Comparison of ENCODE assay signal across 1 cellular context in the genomic region with DNA sequence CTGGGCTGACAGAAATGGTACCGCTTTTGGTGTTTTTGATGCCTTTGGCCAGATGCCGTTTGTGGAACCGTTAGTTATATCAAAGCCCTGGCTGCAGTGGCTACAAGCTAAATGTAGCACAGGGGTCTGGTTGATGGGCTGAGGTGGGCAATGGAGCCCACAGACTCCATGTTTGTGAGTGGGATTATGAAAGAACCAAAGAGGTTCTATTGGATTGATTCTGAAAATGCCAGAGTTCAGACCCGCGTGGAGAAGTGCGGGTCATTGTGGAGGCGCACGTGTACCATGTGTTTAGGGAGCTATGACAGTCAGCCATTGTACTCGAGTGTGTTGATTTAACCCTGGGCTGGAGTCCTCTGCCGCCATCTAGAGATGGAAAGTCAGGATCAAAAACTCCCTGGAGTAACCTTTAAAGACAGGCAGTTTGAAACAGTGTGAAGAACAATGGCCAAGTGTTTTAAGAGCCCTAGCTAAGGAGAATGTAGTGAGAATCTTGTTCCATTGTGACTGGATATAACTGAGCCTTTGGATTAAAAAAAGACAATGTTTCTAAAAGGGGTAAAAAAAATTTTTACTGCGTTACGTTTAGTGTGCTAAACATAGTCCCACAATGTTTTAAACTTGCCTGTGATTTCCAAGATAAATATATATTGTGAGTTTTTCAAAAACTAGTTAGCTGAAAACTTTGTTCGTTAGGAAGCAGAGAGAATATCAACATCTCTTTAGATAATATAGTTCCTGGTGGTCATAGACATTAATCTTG.
A peak's percentile ranks its signal among the peaks of the same experiment; 100 is the strongest.
TF ChIP-seq lines count a peak whose summit lies in the region.

No MANE protein-coding gene starts in this region.

TF ChIP-seq in WTC11, 78 proteins besides CTCF, POLR2A, EP300 and RAD21 (continued from another document):
- TF ChIP-seq FOXP1 (CRISPR knock-in tag; IDR thresholded peaks at IDR 0.05; ENCODE audit: borderline replicate concordance) (no peak), TEAD4 (CRISPR knock-in tag; IDR thresholded peaks at IDR 0.05) (no peak), ATF1 (CRISPR knock-in tag; IDR thresholded peaks at IDR 0.05) (no peak), ZNF317 (CRISPR knock-in tag; IDR thresholded peaks at IDR 0.05; ENCODE audit: borderline replicate concordance, low read depth) (0 out of 2 replicates have a peak, but pooled peaks have one; percentile 40), NFE2L1 (CRISPR knock-in tag; IDR thresholded peaks at IDR 0.05) (no peak), SMAD3 (CRISPR knock-in tag; IDR thresholded peaks at IDR 0.05; ENCODE audit: borderline replicate concordance) (peak; percentile 31; the same call in 1 of the 2 replicates), TCF7 (CRISPR knock-in tag; IDR thresholded peaks at IDR 0.05; ENCODE audit: low read depth) (no peak), FOXK1 (CRISPR knock-in tag; IDR thresholded peaks at IDR 0.05) (0 out of 2 replicates have a peak, but pooled peaks have one; percentile 44), SMAD4 (CRISPR knock-in tag; IDR thresholded peaks at IDR 0.05) (no peak), NFATC4 (CRISPR knock-in tag; IDR thresholded peaks at IDR 0.05) (no peak), GRHL2 (CRISPR knock-in tag; IDR thresholded peaks at IDR 0.05; ENCODE audit: insufficient replicate concordance, severe bottlenecking) (no peak)
- TF ChIP-seq, protein P1, sequence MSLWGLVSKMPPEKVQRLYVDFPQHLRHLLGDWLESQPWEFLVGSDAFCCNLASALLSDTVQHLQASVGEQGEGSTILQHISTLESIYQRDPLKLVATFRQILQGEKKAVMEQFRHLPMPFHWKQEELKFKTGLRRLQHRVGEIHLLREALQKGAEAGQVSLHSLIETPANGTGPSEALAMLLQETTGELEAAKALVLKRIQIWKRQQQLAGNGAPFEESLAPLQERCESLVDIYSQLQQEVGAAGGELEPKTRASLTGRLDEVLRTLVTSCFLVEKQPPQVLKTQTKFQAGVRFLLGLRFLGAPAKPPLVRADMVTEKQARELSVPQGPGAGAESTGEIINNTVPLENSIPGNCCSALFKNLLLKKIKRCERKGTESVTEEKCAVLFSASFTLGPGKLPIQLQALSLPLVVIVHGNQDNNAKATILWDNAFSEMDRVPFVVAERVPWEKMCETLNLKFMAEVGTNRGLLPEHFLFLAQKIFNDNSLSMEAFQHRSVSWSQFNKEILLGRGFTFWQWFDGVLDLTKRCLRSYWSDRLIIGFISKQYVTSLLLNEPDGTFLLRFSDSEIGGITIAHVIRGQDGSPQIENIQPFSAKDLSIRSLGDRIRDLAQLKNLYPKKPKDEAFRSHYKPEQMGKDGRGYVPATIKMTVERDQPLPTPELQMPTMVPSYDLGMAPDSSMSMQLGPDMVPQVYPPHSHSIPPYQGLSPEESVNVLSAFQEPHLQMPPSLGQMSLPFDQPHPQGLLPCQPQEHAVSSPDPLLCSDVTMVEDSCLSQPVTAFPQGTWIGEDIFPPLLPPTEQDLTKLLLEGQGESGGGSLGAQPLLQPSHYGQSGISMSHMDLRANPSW (CRISPR knock-in tag; conservative IDR thresholded peaks at IDR 0.05; ENCODE audit: low read depth): no peak
- TF ChIP-seq, protein P2, sequence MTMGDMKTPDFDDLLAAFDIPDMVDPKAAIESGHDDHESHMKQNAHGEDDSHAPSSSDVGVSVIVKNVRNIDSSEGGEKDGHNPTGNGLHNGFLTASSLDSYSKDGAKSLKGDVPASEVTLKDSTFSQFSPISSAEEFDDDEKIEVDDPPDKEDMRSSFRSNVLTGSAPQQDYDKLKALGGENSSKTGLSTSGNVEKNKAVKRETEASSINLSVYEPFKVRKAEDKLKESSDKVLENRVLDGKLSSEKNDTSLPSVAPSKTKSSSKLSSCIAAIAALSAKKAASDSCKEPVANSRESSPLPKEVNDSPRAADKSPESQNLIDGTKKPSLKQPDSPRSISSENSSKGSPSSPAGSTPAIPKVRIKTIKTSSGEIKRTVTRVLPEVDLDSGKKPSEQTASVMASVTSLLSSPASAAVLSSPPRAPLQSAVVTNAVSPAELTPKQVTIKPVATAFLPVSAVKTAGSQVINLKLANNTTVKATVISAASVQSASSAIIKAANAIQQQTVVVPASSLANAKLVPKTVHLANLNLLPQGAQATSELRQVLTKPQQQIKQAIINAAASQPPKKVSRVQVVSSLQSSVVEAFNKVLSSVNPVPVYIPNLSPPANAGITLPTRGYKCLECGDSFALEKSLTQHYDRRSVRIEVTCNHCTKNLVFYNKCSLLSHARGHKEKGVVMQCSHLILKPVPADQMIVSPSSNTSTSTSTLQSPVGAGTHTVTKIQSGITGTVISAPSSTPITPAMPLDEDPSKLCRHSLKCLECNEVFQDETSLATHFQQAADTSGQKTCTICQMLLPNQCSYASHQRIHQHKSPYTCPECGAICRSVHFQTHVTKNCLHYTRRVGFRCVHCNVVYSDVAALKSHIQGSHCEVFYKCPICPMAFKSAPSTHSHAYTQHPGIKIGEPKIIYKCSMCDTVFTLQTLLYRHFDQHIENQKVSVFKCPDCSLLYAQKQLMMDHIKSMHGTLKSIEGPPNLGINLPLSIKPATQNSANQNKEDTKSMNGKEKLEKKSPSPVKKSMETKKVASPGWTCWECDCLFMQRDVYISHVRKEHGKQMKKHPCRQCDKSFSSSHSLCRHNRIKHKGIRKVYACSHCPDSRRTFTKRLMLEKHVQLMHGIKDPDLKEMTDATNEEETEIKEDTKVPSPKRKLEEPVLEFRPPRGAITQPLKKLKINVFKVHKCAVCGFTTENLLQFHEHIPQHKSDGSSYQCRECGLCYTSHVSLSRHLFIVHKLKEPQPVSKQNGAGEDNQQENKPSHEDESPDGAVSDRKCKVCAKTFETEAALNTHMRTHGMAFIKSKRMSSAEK (CRISPR knock-in tag; IDR thresholded peaks at IDR 0.05; ENCODE audit: borderline replicate concordance): no peak
- TF ChIP-seq, protein P3, sequence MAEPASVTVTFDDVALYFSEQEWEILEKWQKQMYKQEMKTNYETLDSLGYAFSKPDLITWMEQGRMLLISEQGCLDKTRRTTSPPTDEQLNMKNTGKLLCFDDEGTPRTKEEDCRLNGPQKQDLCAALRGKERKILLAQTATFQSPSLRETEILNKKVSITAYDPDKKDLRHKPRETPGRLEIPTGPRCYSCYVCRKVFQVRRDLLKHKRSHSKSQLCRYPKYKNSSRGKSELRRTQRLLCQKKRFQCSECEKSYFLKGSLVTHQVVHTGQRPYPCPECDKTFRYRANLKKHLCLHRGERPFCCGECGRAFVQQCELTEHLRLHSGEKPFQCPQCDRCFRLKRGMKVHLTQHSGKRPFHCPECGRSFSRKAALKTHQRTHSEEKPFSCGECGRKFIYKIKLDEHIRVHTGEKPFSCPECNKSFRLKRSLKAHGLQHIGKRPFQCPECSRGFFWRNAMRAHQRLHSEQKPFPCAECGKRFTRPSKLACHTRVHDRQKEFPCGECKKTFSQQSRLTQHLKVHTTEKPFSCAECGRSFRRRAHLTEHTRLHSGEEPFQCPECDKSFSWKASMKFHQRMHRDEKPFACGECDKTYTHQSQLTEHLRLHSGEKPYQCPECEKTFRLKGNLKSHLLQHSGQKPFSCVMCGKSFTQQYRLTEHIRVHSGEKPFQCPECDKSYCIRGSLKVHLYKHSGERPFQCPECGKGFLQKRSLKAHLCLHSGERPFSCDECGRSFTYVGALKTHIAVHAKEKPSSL (CRISPR knock-in tag; conservative IDR thresholded peaks at IDR 0.05): no peak
- TF ChIP-seq, protein P4, sequence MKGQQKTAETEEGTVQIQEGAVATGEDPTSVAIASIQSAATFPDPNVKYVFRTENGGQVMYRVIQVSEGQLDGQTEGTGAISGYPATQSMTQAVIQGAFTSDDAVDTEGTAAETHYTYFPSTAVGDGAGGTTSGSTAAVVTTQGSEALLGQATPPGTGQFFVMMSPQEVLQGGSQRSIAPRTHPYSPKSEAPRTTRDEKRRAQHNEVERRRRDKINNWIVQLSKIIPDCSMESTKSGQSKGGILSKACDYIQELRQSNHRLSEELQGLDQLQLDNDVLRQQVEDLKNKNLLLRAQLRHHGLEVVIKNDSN (CRISPR knock-in tag; IDR thresholded peaks at IDR 0.05): no peak
